In the genomic region with DNA sequence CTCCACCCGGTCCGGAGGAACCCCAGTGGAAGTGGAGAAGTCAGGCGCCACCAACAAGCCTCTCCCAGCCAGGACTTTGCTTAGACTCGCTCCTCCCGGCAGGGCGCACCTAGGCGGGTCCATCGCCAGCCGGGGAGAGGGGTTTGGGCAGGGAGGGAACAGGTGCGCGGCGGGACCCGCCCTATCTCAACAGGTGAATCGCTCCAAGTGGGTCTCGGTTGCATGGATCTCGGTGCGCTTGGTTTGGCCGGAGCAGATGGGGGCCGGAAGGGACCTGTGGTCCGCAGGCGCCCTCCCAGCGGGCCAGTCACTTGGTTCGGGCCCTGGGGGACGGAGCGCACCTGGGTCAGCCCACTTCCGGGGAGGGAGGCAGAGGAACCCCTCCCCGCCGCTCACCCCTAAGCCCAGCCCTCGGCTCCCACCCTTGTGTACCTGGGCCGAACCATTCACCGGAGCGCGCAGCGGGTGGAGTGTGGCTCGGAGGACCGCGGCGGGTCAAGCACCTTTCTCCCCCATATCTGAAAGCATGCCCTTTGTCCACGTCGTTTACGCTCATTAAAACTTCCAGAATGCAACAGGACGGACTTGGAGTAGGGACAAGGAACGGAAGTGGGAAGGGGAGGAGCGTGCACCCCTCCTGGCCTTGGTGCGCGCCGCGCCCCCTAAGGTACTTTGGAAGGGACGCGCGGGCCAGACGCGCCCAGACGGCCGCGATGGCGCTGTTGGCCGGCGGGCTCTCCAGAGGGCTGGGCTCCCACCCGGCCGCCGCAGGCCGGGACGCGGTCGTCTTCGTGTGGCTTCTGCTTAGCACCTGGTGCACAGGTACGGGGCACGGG, we compare ENCODE assay signal across 1 cellular context.
TF ChIP-seq lines count a peak whose summit lies in the region.

A gene with protein sequence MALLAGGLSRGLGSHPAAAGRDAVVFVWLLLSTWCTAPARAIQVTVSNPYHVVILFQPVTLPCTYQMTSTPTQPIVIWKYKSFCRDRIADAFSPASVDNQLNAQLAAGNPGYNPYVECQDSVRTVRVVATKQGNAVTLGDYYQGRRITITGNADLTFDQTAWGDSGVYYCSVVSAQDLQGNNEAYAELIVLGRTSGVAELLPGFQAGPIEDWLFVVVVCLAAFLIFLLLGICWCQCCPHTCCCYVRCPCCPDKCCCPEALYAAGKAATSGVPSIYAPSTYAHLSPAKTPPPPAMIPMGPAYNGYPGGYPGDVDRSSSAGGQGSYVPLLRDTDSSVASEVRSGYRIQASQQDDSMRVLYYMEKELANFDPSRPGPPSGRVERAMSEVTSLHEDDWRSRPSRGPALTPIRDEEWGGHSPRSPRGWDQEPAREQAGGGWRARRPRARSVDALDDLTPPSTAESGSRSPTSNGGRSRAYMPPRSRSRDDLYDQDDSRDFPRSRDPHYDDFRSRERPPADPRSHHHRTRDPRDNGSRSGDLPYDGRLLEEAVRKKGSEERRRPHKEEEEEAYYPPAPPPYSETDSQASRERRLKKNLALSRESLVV (plus strand): TSS at position 693 of the 836 bp plus-strand sequence. CDS start 21 bp downstream, at position 714.

TF ChIP-seq in HepG2, 621 proteins besides CTCF, POLR2A, EP300 and RAD21 (continued from another document and continues in another):
- TF ChIP-seq, protein P1, sequence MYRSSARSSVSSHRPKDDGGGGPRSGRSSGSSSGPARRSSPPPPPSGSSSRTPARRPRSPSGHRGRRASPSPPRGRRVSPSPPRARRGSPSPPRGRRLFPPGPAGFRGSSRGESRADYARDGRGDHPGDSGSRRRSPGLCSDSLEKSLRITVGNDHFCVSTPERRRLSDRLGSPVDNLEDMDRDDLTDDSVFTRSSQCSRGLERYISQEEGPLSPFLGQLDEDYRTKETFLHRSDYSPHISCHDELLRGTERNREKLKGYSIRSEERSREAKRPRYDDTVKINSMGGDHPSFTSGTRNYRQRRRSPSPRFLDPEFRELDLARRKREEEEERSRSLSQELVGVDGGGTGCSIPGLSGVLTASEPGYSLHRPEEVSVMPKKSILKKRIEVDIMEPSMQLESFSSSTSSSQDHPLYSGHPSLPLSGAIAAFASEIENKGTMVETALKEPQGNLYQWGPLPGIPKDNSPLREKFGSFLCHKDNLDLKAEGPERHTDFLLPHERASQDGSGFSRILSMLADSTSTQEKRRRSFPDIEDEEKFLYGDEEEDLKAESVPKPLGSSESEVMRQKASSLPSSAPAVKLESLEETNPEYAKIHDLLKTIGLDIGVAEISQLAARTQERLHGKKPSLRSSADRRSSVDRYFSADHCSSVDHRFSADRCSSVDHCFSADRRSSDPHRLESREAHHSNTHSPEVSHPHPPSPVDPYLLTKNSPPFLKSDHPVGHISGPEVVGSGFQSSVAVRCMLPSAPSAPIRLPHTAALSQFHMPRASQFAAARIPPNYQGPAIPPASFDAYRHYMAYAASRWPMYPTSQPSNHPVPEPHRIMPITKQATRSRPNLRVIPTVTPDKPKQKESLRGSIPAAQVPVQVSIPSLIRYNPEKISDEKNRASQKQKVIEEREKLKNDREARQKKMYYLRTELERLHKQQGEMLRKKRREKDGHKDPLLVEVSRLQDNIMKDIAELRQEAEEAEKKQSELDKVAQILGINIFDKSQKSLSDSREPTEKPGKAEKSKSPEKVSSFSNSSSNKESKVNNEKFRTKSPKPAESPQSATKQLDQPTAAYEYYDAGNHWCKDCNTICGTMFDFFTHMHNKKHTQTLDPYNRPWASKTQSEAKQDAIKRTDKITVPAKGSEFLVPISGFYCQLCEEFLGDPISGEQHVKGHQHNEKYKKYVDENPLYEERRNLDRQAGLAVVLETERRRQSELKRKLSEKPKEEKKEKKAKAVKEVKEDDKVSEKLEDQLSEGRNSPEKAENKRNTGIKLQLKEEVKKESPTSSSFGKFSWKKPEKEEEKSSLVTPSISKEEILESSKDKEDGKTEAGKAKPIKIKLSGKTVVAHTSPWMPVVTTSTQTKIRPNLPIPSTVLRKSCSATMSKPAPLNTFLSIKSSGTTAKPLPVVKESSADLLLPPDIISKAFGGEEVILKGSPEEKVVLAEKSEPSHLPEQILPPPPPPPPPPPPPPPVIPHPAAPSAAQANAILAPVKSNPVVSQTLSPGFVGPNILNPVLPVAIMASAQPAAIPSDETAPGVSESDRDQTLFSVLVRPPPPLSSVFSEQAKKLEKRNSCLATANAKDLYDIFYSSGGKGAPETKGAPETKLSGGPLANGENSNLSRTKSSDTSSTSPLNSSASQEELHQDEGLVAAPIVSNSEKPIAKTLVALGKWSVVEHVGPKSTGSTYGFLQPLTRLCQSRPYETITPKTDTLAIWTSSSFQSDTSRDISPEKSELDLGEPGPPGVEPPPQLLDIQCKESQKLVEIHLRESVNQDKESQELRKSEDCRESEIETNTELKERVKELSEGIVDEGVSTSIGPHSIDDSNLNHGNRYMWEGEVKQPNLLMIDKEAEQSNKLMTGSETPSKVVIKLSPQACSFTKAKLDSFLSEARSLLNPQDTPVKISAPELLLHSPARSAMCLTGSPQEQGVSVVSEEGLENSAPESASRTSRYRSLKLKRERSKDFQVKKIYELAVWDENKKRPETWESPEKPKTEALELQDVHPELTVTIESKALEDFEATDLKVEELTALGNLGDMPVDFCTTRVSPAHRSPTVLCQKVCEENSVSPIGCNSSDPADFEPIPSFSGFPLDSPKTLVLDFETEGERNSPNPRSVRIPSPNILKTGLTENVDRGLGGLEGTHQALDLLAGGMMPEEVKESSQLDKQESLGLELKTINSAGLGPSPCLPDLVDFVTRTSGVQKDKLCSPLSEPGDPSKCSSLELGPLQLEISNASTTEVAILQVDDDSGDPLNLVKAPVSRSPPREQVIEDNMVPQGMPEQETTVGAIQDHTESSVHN (CRISPR knock-in tag; IDR thresholded peaks at IDR 0.05) = peak; percentile 37; the same call in 1 of the 2 replicates
- TF ChIP-seq MAFK (conservative IDR thresholded peaks at IDR 0.05 in 1 of 2, IDR thresholded peaks at IDR 0.05 in 1 of 2; ENCODE audit: low read length in 2 of 2) = no peak
- TF ChIP-seq, protein P2, sequence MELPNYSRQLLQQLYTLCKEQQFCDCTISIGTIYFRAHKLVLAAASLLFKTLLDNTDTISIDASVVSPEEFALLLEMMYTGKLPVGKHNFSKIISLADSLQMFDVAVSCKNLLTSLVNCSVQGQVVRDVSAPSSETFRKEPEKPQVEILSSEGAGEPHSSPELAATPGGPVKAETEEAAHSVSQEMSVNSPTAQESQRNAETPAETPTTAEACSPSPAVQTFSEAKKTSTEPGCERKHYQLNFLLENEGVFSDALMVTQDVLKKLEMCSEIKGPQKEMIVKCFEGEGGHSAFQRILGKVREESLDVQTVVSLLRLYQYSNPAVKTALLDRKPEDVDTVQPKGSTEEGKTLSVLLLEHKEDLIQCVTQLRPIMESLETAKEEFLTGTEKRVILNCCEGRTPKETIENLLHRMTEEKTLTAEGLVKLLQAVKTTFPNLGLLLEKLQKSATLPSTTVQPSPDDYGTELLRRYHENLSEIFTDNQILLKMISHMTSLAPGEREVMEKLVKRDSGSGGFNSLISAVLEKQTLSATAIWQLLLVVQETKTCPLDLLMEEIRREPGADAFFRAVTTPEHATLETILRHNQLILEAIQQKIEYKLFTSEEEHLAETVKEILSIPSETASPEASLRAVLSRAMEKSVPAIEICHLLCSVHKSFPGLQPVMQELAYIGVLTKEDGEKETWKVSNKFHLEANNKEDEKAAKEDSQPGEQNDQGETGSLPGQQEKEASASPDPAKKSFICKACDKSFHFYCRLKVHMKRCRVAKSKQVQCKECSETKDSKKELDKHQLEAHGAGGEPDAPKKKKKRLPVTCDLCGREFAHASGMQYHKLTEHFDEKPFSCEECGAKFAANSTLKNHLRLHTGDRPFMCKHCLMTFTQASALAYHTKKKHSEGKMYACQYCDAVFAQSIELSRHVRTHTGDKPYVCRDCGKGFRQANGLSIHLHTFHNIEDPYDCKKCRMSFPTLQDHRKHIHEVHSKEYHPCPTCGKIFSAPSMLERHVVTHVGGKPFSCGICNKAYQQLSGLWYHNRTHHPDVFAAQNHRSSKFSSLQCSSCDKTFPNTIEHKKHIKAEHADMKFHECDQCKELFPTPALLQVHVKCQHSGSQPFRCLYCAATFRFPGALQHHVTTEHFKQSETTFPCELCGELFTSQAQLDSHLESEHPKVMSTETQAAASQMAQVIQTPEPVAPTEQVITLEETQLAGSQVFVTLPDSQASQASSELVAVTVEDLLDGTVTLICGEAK (IDR thresholded peaks at IDR 0.05) = peak; percentile 17; the same call in 1 of the 2 replicates
- TF ChIP-seq, protein P2 (CRISPR knock-in tag; IDR thresholded peaks at IDR 0.05) = peak; percentile 71
- peak; percentile 95; the same call in 1 of the 2 replicates for TF ChIP-seq ZNF225 (CRISPR knock-in tag; IDR thresholded peaks at IDR 0.05)
- peak; percentile 47; the same call in 1 of the 2 replicates for TF ChIP-seq MTF2 (CRISPR knock-in tag; IDR thresholded peaks at IDR 0.05; ENCODE audit: borderline replicate concordance)
- peak; percentile 95 for TF ChIP-seq POLR2AphosphoS5 (IDR thresholded peaks at IDR 0.05; ENCODE audit: low read depth, low read length)
- no peak for TF ChIP-seq ATM (IDR thresholded peaks at IDR 0.05; ENCODE audit: borderline replicate concordance)
- TF ChIP-seq, protein P3, sequence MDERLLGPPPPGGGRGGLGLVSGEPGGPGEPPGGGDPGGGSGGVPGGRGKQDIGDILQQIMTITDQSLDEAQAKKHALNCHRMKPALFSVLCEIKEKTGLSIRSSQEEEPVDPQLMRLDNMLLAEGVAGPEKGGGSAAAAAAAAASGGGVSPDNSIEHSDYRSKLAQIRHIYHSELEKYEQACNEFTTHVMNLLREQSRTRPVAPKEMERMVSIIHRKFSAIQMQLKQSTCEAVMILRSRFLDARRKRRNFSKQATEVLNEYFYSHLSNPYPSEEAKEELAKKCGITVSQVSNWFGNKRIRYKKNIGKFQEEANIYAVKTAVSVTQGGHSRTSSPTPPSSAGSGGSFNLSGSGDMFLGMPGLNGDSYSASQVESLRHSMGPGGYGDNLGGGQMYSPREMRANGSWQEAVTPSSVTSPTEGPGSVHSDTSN (CRISPR knock-in tag; IDR thresholded peaks at IDR 0.05) = no peak
- peak; percentile 50; the same call in 1 of the 2 replicates for TF ChIP-seq ZNF121 (CRISPR knock-in tag; IDR thresholded peaks at IDR 0.05)
- TF ChIP-seq, protein P4, sequence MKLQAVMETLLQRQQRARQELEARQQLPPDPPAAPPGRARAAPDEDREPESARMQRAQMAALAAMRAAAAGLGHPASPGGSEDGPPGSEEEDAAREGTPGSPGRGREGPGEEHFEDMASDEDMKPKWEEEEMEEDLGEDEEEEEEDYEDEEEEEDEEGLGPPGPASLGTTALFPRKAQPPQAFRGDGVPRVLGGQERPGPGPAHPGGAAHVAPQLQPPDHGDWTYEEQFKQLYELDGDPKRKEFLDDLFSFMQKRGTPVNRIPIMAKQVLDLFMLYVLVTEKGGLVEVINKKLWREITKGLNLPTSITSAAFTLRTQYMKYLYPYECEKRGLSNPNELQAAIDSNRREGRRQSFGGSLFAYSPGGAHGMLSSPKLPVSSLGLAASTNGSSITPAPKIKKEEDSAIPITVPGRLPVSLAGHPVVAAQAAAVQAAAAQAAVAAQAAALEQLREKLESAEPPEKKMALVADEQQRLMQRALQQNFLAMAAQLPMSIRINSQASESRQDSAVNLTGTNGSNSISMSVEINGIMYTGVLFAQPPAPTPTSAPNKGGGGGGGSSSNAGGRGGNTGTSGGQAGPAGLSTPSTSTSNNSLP (IDR thresholded peaks at IDR 0.05; ENCODE audit: low read depth, low read length) = no peak
- peak; percentile 97 for TF ChIP-seq ZC3H13 (CRISPR knock-in tag; IDR thresholded peaks at IDR 0.05)
- no peak; the same call in 1 of the 2 replicates for TF ChIP-seq ZNF629 (CRISPR knock-in tag; conservative IDR thresholded peaks at IDR 0.05)
- TF ChIP-seq SRSF9 (IDR thresholded peaks at IDR 0.05; ENCODE audit: borderline replicate concordance, insufficient read depth, low read depth, low read length, poor library complexity, severe bottlenecking) = no peak
- no peak; the same call in 1 of the 2 replicates for TF ChIP-seq FOSL2 (CRISPR knock-in tag; IDR thresholded peaks at IDR 0.05)
- peak; percentile 95 for TF ChIP-seq ZNF670 (CRISPR knock-in tag; IDR thresholded peaks at IDR 0.05; ENCODE audit: borderline replicate concordance)
- TF ChIP-seq, protein P5, sequence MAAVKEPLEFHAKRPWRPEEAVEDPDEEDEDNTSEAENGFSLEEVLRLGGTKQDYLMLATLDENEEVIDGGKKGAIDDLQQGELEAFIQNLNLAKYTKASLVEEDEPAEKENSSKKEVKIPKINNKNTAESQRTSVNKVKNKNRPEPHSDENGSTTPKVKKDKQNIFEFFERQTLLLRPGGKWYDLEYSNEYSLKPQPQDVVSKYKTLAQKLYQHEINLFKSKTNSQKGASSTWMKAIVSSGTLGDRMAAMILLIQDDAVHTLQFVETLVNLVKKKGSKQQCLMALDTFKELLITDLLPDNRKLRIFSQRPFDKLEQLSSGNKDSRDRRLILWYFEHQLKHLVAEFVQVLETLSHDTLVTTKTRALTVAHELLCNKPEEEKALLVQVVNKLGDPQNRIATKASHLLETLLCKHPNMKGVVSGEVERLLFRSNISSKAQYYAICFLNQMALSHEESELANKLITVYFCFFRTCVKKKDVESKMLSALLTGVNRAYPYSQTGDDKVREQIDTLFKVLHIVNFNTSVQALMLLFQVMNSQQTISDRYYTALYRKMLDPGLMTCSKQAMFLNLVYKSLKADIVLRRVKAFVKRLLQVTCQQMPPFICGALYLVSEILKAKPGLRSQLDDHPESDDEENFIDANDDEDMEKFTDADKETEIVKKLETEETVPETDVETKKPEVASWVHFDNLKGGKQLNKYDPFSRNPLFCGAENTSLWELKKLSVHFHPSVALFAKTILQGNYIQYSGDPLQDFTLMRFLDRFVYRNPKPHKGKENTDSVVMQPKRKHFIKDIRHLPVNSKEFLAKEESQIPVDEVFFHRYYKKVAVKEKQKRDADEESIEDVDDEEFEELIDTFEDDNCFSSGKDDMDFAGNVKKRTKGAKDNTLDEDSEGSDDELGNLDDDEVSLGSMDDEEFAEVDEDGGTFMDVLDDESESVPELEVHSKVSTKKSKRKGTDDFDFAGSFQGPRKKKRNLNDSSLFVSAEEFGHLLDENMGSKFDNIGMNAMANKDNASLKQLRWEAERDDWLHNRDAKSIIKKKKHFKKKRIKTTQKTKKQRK (IDR thresholded peaks at IDR 0.05; ENCODE audit: low read length) = no peak
